8 cellular contexts compared by ENCODE assay signal in genomic region chr19:39843919-39844793, GRCh38. TPM values are rescaled to one million over a fixed set of nuclear protein-coding genes. Genes with fewer than 3 reads are reported as not detected.
DNase-seq lines count a peak whose midpoint lies in the region; ATAC-seq and TF ChIP-seq lines count a peak whose summit lies in the region.

No MANE protein-coding gene starts in this region.

- H3K4me1 Mint-ChIP-seq in GM23338 (peaks cover 41% of the 10 kb centered on the region), memory B cell (peaks cover 50% of the 10 kb centered on the region)

- H2AFZ ChIP-seq in GM23338 (no peak overlapping the region), OCI-LY3 (ENCODE audit: low read depth, low read length) (no peak overlapping the region)

- peaks cover 56% of the 10 kb centered on the region for H4K20me1 ChIP-seq in GM23338 (replicated peaks; ENCODE audit: insufficient read depth)
- H4K20me1 ChIP-seq in OCI-LY3 (ENCODE audit: insufficient read depth, low read length), result peaks cover 52% of the 10 kb centered on the region

- H3K27me3 ChIP-seq in GM23338 (ENCODE audit: insufficient read depth) (no peaks in the 10 kb centered on the region), OCI-LY3 (ENCODE audit: low read depth, low read length) (no peaks in the 10 kb centered on the region)

- 0 out of 2 replicates have a peak, but pooled peaks cover 3% of the 10 kb centered on the region for H3F3A ChIP-seq in GM23338 (replicated peaks; ENCODE audit: low read depth)

- no peaks in the 10 kb centered on the region for H3K9me2 ChIP-seq in GM23338 (ENCODE audit: insufficient read depth)

- H3K9me3 Mint-ChIP-seq in GM23338 (peaks cover 3% of the 10 kb centered on the region; the same call in 2 of the 3 replicates), memory B cell (no peaks in the 10 kb centered on the region)

- H3K9ac ChIP-seq in OCI-LY3 (ENCODE audit: low read length), result peak overlapping the region; percentile 88

- H3K36me3 Mint-ChIP-seq in GM23338 (ENCODE audit: low read depth), result peaks cover 15% of the 10 kb centered on the region
- peaks cover 8% of the 10 kb centered on the region for H3K36me3 Mint-ChIP-seq in memory B cell

- peak; percentile 51 for DNase-seq in COLO829 (ENCODE audit: low spot score)
- peak; percentile 68 for DNase-seq in GM23338 (ENCODE audit: low spot score)
- DNase-seq in central memory CD4-positive, alpha-beta T cell, result peak; percentile 49
- DNase-seq in memory B cell (ENCODE audit: low spot score in 2 of 2), result peak in 1 of 2 donors; percentile 51
- DNase-seq in HuH-7.5 (ENCODE audit: low spot score), result no peak
- DNase-seq in C1 segment of cervical spinal cord (lab: John Stamatoyannopoulos, UW), result no peak
- no peak for DNase-seq in mucosa of gallbladder (ENCODE audit: low spot score)

- peak overlapping the region; percentile 28; the same call in 1 of the 2 replicates for H3K27ac ChIP-seq in GM23338 (ENCODE audit: low read depth)
- peak overlapping the region; percentile 33 for H3K27ac ChIP-seq in OCI-LY3 (ENCODE audit: low read length)

- peak overlapping the region; percentile 90 for H3K4me2 ChIP-seq in GM23338
- H3K4me2 ChIP-seq in OCI-LY3 (ENCODE audit: low read length), result peak overlapping the region; percentile 94

- H3K27me3 Mint-ChIP-seq in GM23338 (ENCODE audit: insufficient read depth, low read depth, poor library complexity), result peaks cover 6% of the 10 kb centered on the region
- H3K27me3 Mint-ChIP-seq in memory B cell, result no peaks in the 10 kb centered on the region

- H3K4me3 ChIP-seq in GM23338 (peak overlapping the region; percentile 96), OCI-LY3 (ENCODE audit: low read length) (peak overlapping the region; percentile 79)

- H3K79me2 ChIP-seq in GM23338 (replicated peaks; ENCODE audit: insufficient read depth), result peaks cover 70% of the 10 kb centered on the region
- peaks cover 74% of the 10 kb centered on the region for H3K79me2 ChIP-seq in OCI-LY3 (ENCODE audit: low read length)

- TF ChIP-seq CTCF in GM23338 (conservative IDR thresholded peaks at IDR 0.05; ENCODE audit: low read depth in 2 of 2) (peak; percentile 41 to 75; a peak in 3 of 4 replicates), OCI-LY3 (IDR thresholded peaks at IDR 0.05; ENCODE audit: low read depth, low read length) (peak; percentile 84)

- H3K36me3 ChIP-seq in GM23338 (ENCODE audit: insufficient read depth) (peaks cover 8% of the 10 kb centered on the region), OCI-LY3 (replicated peaks; ENCODE audit: low read depth, low read length) (peaks cover 20% of the 10 kb centered on the region)

- H3K27ac Mint-ChIP-seq in GM23338, result no peak overlapping the region
- H3K27ac Mint-ChIP-seq in memory B cell, result peak overlapping the region; percentile 90

- ATAC-seq in GM23338 (no peak), memory B cell (ENCODE audit: low read depth) (no peak)

- H3K4me1 ChIP-seq in GM23338 (ENCODE audit: insufficient read depth) (peaks cover 30% of the 10 kb centered on the region), OCI-LY3 (ENCODE audit: low read length) (peaks cover 30% of the 10 kb centered on the region)

- no peaks in the 10 kb centered on the region for H3K9me3 ChIP-seq in OCI-LY3 (ENCODE audit: insufficient read depth, low read length)

- peak overlapping the region; percentile 97 for H3K4me3 Mint-ChIP-seq in GM23338
- peak overlapping the region; percentile 94 for H3K4me3 Mint-ChIP-seq in memory B cell

TF ChIP-seq in GM23338, 12 proteins besides CTCF, POLR2A, EP300 and RAD21 (continues in another document):
- TF ChIP-seq JUNB (IDR thresholded peaks at IDR 0.05; ENCODE audit: unreplicated experiment), result no peak
- no peak for TF ChIP-seq NANOG (IDR thresholded peaks at IDR 0.05; ENCODE audit: borderline replicate concordance)
- TF ChIP-seq EZH2 (IDR thresholded peaks at IDR 0.05; ENCODE audit: low read depth, unreplicated experiment), result no peak
- TF ChIP-seq, protein P1, sequence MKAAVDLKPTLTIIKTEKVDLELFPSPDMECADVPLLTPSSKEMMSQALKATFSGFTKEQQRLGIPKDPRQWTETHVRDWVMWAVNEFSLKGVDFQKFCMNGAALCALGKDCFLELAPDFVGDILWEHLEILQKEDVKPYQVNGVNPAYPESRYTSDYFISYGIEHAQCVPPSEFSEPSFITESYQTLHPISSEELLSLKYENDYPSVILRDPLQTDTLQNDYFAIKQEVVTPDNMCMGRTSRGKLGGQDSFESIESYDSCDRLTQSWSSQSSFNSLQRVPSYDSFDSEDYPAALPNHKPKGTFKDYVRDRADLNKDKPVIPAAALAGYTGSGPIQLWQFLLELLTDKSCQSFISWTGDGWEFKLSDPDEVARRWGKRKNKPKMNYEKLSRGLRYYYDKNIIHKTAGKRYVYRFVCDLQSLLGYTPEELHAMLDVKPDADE (IDR thresholded peaks at IDR 0.05), result no peak
- TF ChIP-seq CREB1 (CRISPR knock-in tag; IDR thresholded peaks at IDR 0.05; ENCODE audit: low read depth), result no peak
- no peak for TF ChIP-seq STAT1 (IDR thresholded peaks at IDR 0.05; ENCODE audit: unreplicated experiment)
- no peak for TF ChIP-seq EZH2phosphoT487 (IDR thresholded peaks at IDR 0.05; ENCODE audit: unreplicated experiment)
- TF ChIP-seq, protein P2, sequence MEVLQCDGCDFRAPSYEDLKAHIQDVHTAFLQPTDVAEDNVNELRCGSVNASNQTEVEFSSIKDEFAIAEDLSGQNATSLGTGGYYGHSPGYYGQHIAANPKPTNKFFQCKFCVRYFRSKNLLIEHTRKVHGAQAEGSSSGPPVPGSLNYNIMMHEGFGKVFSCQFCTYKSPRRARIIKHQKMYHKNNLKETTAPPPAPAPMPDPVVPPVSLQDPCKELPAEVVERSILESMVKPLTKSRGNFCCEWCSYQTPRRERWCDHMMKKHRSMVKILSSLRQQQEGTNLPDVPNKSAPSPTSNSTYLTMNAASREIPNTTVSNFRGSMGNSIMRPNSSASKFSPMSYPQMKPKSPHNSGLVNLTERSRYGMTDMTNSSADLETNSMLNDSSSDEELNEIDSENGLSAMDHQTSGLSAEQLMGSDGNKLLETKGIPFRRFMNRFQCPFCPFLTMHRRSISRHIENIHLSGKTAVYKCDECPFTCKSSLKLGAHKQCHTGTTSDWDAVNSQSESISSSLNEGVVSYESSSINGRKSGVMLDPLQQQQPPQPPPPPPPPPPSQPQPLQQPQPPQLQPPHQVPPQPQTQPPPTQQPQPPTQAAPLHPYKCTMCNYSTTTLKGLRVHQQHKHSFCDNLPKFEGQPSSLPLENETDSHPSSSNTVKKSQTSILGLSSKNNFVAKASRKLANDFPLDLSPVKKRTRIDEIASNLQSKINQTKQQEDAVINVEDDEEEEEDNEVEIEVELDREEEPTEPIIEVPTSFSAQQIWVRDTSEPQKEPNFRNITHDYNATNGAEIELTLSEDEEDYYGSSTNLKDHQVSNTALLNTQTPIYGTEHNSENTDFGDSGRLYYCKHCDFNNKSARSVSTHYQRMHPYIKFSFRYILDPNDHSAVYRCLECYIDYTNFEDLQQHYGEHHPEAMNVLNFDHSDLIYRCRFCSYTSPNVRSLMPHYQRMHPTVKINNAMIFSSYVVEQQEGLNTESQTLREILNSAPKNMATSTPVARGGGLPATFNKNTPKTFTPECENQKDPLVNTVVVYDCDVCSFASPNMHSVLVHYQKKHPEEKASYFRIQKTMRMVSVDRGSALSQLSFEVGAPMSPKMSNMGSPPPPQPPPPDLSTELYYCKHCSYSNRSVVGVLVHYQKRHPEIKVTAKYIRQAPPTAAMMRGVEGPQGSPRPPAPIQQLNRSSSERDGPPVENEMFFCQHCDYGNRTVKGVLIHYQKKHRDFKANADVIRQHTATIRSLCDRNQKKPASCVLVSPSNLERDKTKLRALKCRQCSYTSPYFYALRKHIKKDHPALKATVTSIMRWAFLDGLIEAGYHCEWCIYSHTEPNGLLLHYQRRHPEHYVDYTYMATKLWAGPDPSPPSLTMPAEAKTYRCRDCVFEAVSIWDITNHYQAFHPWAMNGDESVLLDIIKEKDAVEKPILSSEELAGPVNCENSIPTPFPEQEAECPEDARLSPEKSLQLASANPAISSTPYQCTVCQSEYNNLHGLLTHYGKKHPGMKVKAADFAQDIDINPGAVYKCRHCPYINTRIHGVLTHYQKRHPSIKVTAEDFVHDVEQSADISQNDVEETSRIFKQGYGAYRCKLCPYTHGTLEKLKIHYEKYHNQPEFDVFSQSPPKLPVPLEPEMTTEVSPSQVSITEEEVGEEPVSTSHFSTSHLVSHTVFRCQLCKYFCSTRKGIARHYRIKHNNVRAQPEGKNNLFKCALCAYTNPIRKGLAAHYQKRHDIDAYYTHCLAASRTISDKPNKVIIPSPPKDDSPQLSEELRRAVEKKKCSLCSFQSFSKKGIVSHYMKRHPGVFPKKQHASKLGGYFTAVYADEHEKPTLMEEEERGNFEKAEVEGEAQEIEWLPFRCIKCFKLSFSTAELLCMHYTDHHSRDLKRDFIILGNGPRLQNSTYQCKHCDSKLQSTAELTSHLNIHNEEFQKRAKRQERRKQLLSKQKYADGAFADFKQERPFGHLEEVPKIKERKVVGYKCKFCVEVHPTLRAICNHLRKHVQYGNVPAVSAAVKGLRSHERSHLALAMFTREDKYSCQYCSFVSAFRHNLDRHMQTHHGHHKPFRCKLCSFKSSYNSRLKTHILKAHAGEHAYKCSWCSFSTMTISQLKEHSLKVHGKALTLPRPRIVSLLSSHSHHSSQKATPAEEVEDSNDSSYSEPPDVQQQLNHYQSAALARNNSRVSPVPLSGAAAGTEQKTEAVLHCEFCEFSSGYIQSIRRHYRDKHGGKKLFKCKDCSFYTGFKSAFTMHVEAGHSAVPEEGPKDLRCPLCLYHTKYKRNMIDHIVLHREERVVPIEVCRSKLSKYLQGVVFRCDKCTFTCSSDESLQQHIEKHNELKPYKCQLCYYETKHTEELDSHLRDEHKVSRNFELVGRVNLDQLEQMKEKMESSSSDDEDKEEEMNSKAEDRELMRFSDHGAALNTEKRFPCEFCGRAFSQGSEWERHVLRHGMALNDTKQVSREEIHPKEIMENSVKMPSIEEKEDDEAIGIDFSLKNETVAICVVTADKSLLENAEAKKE (CRISPR knock-in tag; IDR thresholded peaks at IDR 0.05), result no peak
- TF ChIP-seq POLR2AphosphoS5 (IDR thresholded peaks at IDR 0.05; ENCODE audit: low read depth), result no peak
- TF ChIP-seq ZNF331 (CRISPR knock-in tag; IDR thresholded peaks at IDR 0.05; ENCODE audit: low read depth), result no peak
- TF ChIP-seq ZNF114 (CRISPR knock-in tag; IDR thresholded peaks at IDR 0.05), result no peak

RNA-seq across cellular contexts. Expression of gene FBL, which starts 2.0 kb away (rescaled TPM):
- total RNA-seq in GM23338 (2014; rRNA removed; shearing (Covaris generic)), result 403 and 426 TPM in 2 replicates
- polyA plus RNA-seq in GM23338 (2016; fragmentation: Nextera tagmentation; extraction: Ambion mirVana), result 553 and 579 TPM in 2 replicates
- 92.6 TPM for total RNA-seq in mucosa of gallbladder

RNA-seq across cellular contexts. Expression of gene DYRK1B, which starts 10.2 kb away (rescaled TPM):
- 8.6 and 8.9 TPM in 2 replicates for total RNA-seq in GM23338 (2014; rRNA removed; shearing (Covaris generic))
- polyA plus RNA-seq in GM23338 (2016; fragmentation: Nextera tagmentation; extraction: Ambion mirVana), result 6.5 and 7.2 TPM in 2 replicates
- 35.8 TPM for total RNA-seq in mucosa of gallbladder

Comparison
In these comparisons a context has a peak if more than half of its experiments do, and no peak if none do; other contexts are left out.
1. DNase-seq: peak in COLO829 (single experiment), GM23338 (single experiment) and central memory CD4-positive, alpha-beta T cell (single experiment); none in HuH-7.5 (single experiment), C1 segment of cervical spinal cord (0 of 14) and mucosa of gallbladder (single experiment).